14 cellular contexts compared by ENCODE assay signal in the genomic region with DNA sequence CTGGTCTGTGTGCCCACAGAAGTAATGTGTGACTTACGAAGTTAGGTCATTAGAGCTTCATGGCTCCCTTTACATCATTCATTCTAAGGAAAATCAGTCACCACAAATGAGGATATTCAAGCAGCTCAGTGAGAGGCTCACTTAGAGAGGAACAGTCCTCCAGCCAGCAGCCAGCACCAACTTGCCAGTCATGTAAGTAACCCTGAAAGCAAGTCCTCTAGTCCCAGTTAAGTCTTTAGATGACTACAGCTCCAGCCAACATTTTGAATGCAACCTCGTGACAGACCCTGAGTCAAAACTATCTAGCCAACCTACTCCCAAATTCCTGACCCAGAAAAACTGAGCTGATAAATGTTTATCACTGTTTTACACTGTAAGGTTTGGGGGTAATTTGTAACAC.
DNase-seq lines count a peak whose midpoint lies in the region; ATAC-seq, FAIRE-seq and TF ChIP-seq lines count a peak whose summit lies in the region.
"Had no signal": no experiment of that assay in that cellular context is flagged by ENCODE, and none has a peak within 500 bp of the region (broad histone marks: within the 10 kb centered on the region; RNA-seq: fewer than 3 reads in every experiment).

No MANE protein-coding gene starts in this region.

- no peak overlapping the region for H3K27ac ChIP-seq in spleen

- TF ChIP-seq CTCF in CD14-positive monocyte (IDR thresholded peaks at IDR 0.05) (no peak), D721Med (IDR thresholded peaks at IDR 0.05; ENCODE audit: insufficient read depth, missing control alignments) (no peak), NB4 (IDR thresholded peaks at IDR 0.05; ENCODE audit: low read depth, low read length) (no peak), spleen (IDR thresholded peaks at IDR 0.05 in 8 of 11, conservative IDR thresholded peaks at IDR 0.05 in 3 of 11) (no peak)

- H3K4me3 ChIP-seq in NB4 (ENCODE audit: low read depth, low read length) (no peak overlapping the region), spleen (no peak overlapping the region)
- H3K4me3 ChIP-seq: lung had no signal

- no peaks in the 10 kb centered on the region for H3K36me3 Mint-ChIP-seq in CD14-positive monocyte

- no peak for ATAC-seq in HG03460 (IDR thresholded peaks at IDR 0.05; ENCODE audit: unreplicated experiment)
- ATAC-seq: naive thymus-derived CD4-positive, alpha-beta T cell had no signal

- FAIRE-seq in D721Med (lab: Jason Lieb, UNC), result peak; percentile 66

- no peaks in the 10 kb centered on the region for H3K27me3 Mint-ChIP-seq in CD14-positive monocyte (ENCODE audit: low read depth in 3 of 3)
- H3K27me3 Mint-ChIP-seq: naive thymus-derived CD4-positive, alpha-beta T cell had no signal

- no peak for DNase-seq in CD14-positive monocyte (ENCODE audit: low spot score)
- no peak for DNase-seq in D721Med (ENCODE audit: insufficient read length, low spot score)
- peak; percentile 4 for DNase-seq in NB4 (ENCODE audit: low read depth)
- DNase-seq in fibroblast of peridontal ligament (ENCODE audit: extremely low read depth), result peak; percentile 5
- DNase-seq in spleen, result no peak
- no peak for DNase-seq in COLO668 (lab: John Stamatoyannopoulos, UW; ENCODE audit: unreplicated experiment)
- no peak for DNase-seq in SHP77 treated with DMSO at 0.1 percent for 48 hours (lab: John Stamatoyannopoulos, UW)
- DNase-seq: amygdala; cerebellar nuclear complex; MV-4-11; naive thymus-derived CD4-positive, alpha-beta T cell; NCI-H2081 treated with DMSO at 0.1 percent for 48 hours had no signal

- intact Hi-C loops in CD14-positive monocyte (cut with micrococcal nuclease) (no loop called here), spleen (cut with DNase I; ENCODE audit: low total_unique reads) (no loop called here)

- H3K36me3 ChIP-seq in spleen, result no peaks in the 10 kb centered on the region

- peaks cover 0 to 15% (median 6%) of the 10 kb centered on the region in 6 donors for H3K4me1 ChIP-seq in spleen

- no peak overlapping the region for H3K4me3 Mint-ChIP-seq in CD14-positive monocyte
- H3K4me3 Mint-ChIP-seq: naive thymus-derived CD4-positive, alpha-beta T cell had no signal

- peaks cover 0 to under 1% (median 0%) of the 10 kb centered on the region in 8 donors for H3K9me3 ChIP-seq in spleen

- 63 to 87% (median 82%) methylated on average over 2 of the region's 2 CpGs for WGBS in spleen, 5 donors

- H3K27ac Mint-ChIP-seq in CD14-positive monocyte, result peak overlapping the region in 4 of 7 donors; percentile 28 to 64 (median 38)

- H3K27me3 ChIP-seq in spleen (replicated peaks in 1 of 7), result no peaks in the 10 kb centered on the region

- TF ChIP-seq POLR2A in NB4 (IDR thresholded peaks at IDR 0.05; ENCODE audit: extremely low read depth, insufficient read length), result no peak
- TF ChIP-seq POLR2A in spleen (IDR thresholded peaks at IDR 0.05), result no peak

- peaks cover 15% of the 10 kb centered on the region for H3K4me1 Mint-ChIP-seq in CD14-positive monocyte

- peaks cover 0 to 2% (median 0%) of the 10 kb centered on the region in 7 donors for H3K9me3 Mint-ChIP-seq in CD14-positive monocyte

Comparison
In these comparisons a context has a peak if more than half of its experiments do, and no peak if none do; other contexts are left out.
1. DNase-seq: peak in NB4 (single experiment) and fibroblast of peridontal ligament (single experiment); none in CD14-positive monocyte (single experiment), D721Med (single experiment), spleen (single experiment), COLO668 (single experiment) and SHP77 treated with DMSO at 0.1 percent for 48 hours (single experiment).